1 cellular context compared by ENCODE assay signal in genomic region chr1:115595279-115596079, GRCh38.
TF ChIP-seq lines count a peak whose summit lies in the region.

No MANE protein-coding gene starts in this region.

TF ChIP-seq in HepG2, 621 proteins besides CTCF, POLR2A, EP300 and RAD21 (continued from another document):
- TF ChIP-seq BCLAF1 (IDR thresholded peaks at IDR 0.05), result no peak
- TF ChIP-seq ZSCAN21 (CRISPR knock-in tag; IDR thresholded peaks at IDR 0.05; ENCODE audit: borderline replicate concordance), result no peak
- no peak for TF ChIP-seq NR2F2 (IDR thresholded peaks at IDR 0.05; ENCODE audit: borderline replicate concordance, low read depth)
- no peak for TF ChIP-seq ZNF337 (CRISPR knock-in tag; IDR thresholded peaks at IDR 0.05; ENCODE audit: borderline replicate concordance, low read depth)
- TF ChIP-seq ZSCAN31 (CRISPR knock-in tag; IDR thresholded peaks at IDR 0.05; ENCODE audit: low read depth), result no peak
TF ChIP-seq in HepG2: peak in this region for 4.
